29 cellular contexts compared by ENCODE assay signal in genomic region chr2:143716527-143716926, GRCh38.
A peak's percentile ranks its signal among the peaks of the same experiment; 100 is the strongest.
DNase-seq lines count a peak whose midpoint lies in the region; ATAC-seq and TF ChIP-seq lines count a peak whose summit lies in the region.
"Had no signal": no experiment of that assay in that cellular context is flagged by ENCODE, and none has a peak within 500 bp of the region (broad histone marks: within the 10 kb centered on the region; RNA-seq: fewer than 3 reads in every experiment).

No MANE protein-coding gene starts in this region.

- H2AFZ ChIP-seq in osteoblast (ENCODE audit: low read length) = no peak overlapping the region

- H3K4me1 ChIP-seq in colonic mucosa (no peaks in the 10 kb centered on the region), osteoblast (ENCODE audit: insufficient read depth, low read length) (peaks cover 11% of the 10 kb centered on the region)

- H3K36me3 Mint-ChIP-seq in natural killer cell treated with Interleukin-12 subunit alpha and Interleukin-12 subunit beta and Interleukin-15 and Interleukin-18, amount 100 ng/mL, for 72 hours = peaks cover 38% of the 10 kb centered on the region
- H3K36me3 Mint-ChIP-seq in natural killer cell = peaks cover 7% of the 10 kb centered on the region

- no peak for TF ChIP-seq POLR2A in lower leg skin (IDR thresholded peaks at IDR 0.05)

- peaks cover 42 to 48% of the 10 kb centered on the region in 2 donors for H3K4me1 Mint-ChIP-seq in natural killer cell treated with Interleukin-12 subunit alpha and Interleukin-12 subunit beta and Interleukin-15 and Interleukin-18, amount 100 ng/mL, for 72 hours (ENCODE audit: low read depth in 2 of 2)
- peaks cover 26 to 53% of the 10 kb centered on the region in 2 donors for H3K4me1 Mint-ChIP-seq in natural killer cell
- H3K4me1 Mint-ChIP-seq: CD14-positive monocyte; stimulated activated memory B cell treated with anti-CD40 and anti-IgM and Interleukin-4, amounts not matched to agents 10 μg/mL and 1 μg/mL and 100 μg/mL, for 72 hours had no signal

- ATAC-seq in natural killer cell treated with Interleukin-12 subunit alpha and Interleukin-12 subunit beta and Interleukin-15 and Interleukin-18, amount 100 ng/mL, for 72 hours = no peak
- ATAC-seq in natural killer cell = no peak
- no peak for ATAC-seq in GM18868 (IDR thresholded peaks at IDR 0.05; ENCODE audit: unreplicated experiment)
- ATAC-seq: Panc1; stimulated activated memory B cell treated with anti-CD40 and anti-IgM and Interleukin-4, amounts not matched to agents 10 μg/mL and 1 μg/mL and 100 μg/mL, for 72 hours had no signal

- H3K27ac ChIP-seq in colonic mucosa (peak overlapping the region; percentile 44), osteoblast (ENCODE audit: low read depth, low read length) (no peak overlapping the region)
- H3K27ac ChIP-seq: left ventricle myocardium inferior, suprapubic skin had no signal

- no peaks in the 10 kb centered on the region for H3K27me3 Mint-ChIP-seq in natural killer cell treated with Interleukin-12 subunit alpha and Interleukin-12 subunit beta and Interleukin-15 and Interleukin-18, amount 100 ng/mL, for 72 hours
- H3K27me3 Mint-ChIP-seq in natural killer cell (ENCODE audit: low read depth in 2 of 2) = no peaks in the 10 kb centered on the region
- H3K27me3 Mint-ChIP-seq: activated naive CD8-positive, alpha-beta T cell; IgD-negative memory B cell; stimulated activated memory B cell treated with anti-CD40 and anti-IgM and Interleukin-4, amounts not matched to agents 10 μg/mL and 1 μg/mL and 100 μg/mL, for 72 hours had no signal

- H3K9me3 Mint-ChIP-seq in natural killer cell treated with Interleukin-12 subunit alpha and Interleukin-12 subunit beta and Interleukin-15 and Interleukin-18, amount 100 ng/mL, for 72 hours = peaks cover 4% of the 10 kb centered on the region
- H3K9me3 Mint-ChIP-seq in natural killer cell = peaks cover 3 to 4% of the 10 kb centered on the region in 2 donors

- no peaks in the 10 kb centered on the region for H3K79me2 ChIP-seq in osteoblast (ENCODE audit: insufficient read depth, low read length)

- no peak overlapping the region for H3K4me3 Mint-ChIP-seq in natural killer cell treated with Interleukin-12 subunit alpha and Interleukin-12 subunit beta and Interleukin-15 and Interleukin-18, amount 100 ng/mL, for 72 hours
- H3K4me3 Mint-ChIP-seq in natural killer cell = no peak overlapping the region
- H3K4me3 Mint-ChIP-seq: activated naive CD8-positive, alpha-beta T cell; CD14-positive monocyte; IgD-negative memory B cell; stimulated activated memory B cell treated with anti-CD40 and anti-IgM and Interleukin-4, amounts not matched to agents 10 μg/mL and 1 μg/mL and 100 μg/mL, for 72 hours had no signal

- 15 to 49% methylated on average over 1 of the region's 1 CpG for WGBS in lower leg skin, 2 donors

- TF ChIP-seq CTCF in natural killer cell (IDR thresholded peaks at IDR 0.05) = no peak
- no peak for TF ChIP-seq CTCF in colonic mucosa (IDR thresholded peaks at IDR 0.05)
- TF ChIP-seq CTCF in osteoblast (IDR thresholded peaks at IDR 0.05; ENCODE audit: extremely low read depth, low read depth, low read length) = no peak
- no peak for TF ChIP-seq CTCF in lower leg skin (IDR thresholded peaks at IDR 0.05)

- H3K27me3 ChIP-seq in colonic mucosa (no peaks in the 10 kb centered on the region), osteoblast (ENCODE audit: insufficient read depth, low read length) (no peaks in the 10 kb centered on the region)
- H3K27me3 ChIP-seq: dorsolateral prefrontal cortex, suprapubic skin had no signal

- H3K36me3 ChIP-seq in colonic mucosa = no peaks in the 10 kb centered on the region
- H3K36me3 ChIP-seq in osteoblast (ENCODE audit: insufficient read depth, low read length) = no peaks in the 10 kb centered on the region
- H3K36me3 ChIP-seq: left ventricle myocardium inferior, suprapubic skin had no signal

- peak overlapping the region; percentile 12 to 63 for H3K27ac Mint-ChIP-seq in natural killer cell treated with Interleukin-12 subunit alpha and Interleukin-12 subunit beta and Interleukin-15 and Interleukin-18, amount 100 ng/mL, for 72 hours
- no peak overlapping the region for H3K27ac Mint-ChIP-seq in natural killer cell
- H3K27ac Mint-ChIP-seq: activated naive CD8-positive, alpha-beta T cell; IgD-negative memory B cell; stimulated activated memory B cell treated with anti-CD40 and anti-IgM and Interleukin-4, amounts not matched to agents 10 μg/mL and 1 μg/mL and 100 μg/mL, for 72 hours had no signal

- H4K20me1 ChIP-seq in osteoblast (ENCODE audit: insufficient read depth, low read length) = no peaks in the 10 kb centered on the region

- H3K9me3 ChIP-seq in colonic mucosa (no peaks in the 10 kb centered on the region), osteoblast (ENCODE audit: low read depth, low read length) (no peaks in the 10 kb centered on the region)
- H3K9me3 ChIP-seq: suprapubic skin had no signal

- H3K9ac ChIP-seq in colonic mucosa (ENCODE audit: low read depth in 2 of 2, low read length in 2 of 2) = no peak overlapping the region

- intact Hi-C loops in natural killer cell (cut with micrococcal nuclease) (no loop called here), colonic mucosa (cut with DNase I) (no loop called here), lower leg skin (cut with DNase I; ENCODE audit: low total_unique reads) (no loop called here)

- no peak for DNase-seq in natural killer cell treated with Interleukin-12 subunit alpha and Interleukin-12 subunit beta and Interleukin-15 and Interleukin-18, amount 100 ng/mL, for 72 hours (ENCODE audit: low spot score)
- DNase-seq in natural killer cell = no peak
- no peak for DNase-seq in colonic mucosa
- no peak for DNase-seq in osteoblast (ENCODE audit: insufficient read length, low spot score, missing footprints)
- DNase-seq in SW 1271 (lab: John Stamatoyannopoulos, UW) = no peak
- DNase-seq in HCEC 1CT = no peak
- DNase-seq in lower leg skin (ENCODE audit: low spot score in 2 of 2) = no peak
- DNase-seq: activated CD4-positive, alpha-beta T cell treated with anti-CD3 and anti-CD28 coated beads for 4 hours; activated effector memory CD4-positive, alpha-beta T cell treated with Interleukin-2 at 50 U/mL for 16 hours; central memory CD4-positive, alpha-beta T cell; DND-41; GF-D8; left ventricle myocardium inferior; MV-4-11; NCI-H1436; NCI-H2081 treated with DMSO at 0.1 percent for 48 hours; NCI-H226; NCI-H69; occipital lobe; SHP77; stimulated activated CD4-positive, alpha-beta T cell treated with anti-CD3 and anti-CD28 coated beads, Interleukin-15, amount 100 ng/mL, for 24 hours had no signal

- H3K4me2 ChIP-seq in osteoblast (ENCODE audit: insufficient read depth, low read length) = peak overlapping the region; percentile 81

- H3K4me3 ChIP-seq in colonic mucosa (no peak overlapping the region), osteoblast (ENCODE audit: insufficient read depth, low read length) (no peak overlapping the region), lower leg skin (ENCODE audit: low read depth, poor library complexity, severe bottlenecking) (no peak overlapping the region)
- H3K4me3 ChIP-seq: suprapubic skin had no signal

Comparison
In these comparisons a context has a peak if more than half of its experiments do, and no peak if none do; other contexts are left out.
1. H3K27ac Mint-ChIP-seq: peak in natural killer cell treated with Interleukin-12 subunit alpha and Interleukin-12 subunit beta and Interleukin-15 and Interleukin-18, amount 100 ng/mL, for 72 hours (2 of 2); none in natural killer cell (0 of 2).